35 cellular contexts compared by ENCODE assay signal in the genomic region with DNA sequence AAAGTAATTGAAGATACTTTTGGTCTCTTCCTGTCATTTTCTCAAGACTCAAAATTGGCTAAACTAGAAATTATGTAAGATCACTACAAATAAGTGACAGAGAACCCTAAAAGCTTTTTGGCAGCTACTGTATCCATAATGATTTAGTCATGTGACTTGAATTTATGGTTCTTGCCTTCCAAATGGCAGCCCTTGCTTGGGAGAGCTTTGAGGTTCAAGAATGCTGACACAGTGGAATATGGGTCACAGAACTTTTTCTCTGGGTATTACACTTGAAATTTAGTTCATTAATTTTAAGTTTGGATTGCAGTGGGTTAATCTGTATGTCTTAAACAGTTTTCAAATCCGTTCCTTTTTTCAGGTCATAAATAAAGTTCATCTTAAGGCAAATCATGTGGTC.
"Had no signal": no experiment of that assay in that cellular context is flagged by ENCODE, and none has a peak within 500 bp of the region (broad histone marks: within the 10 kb centered on the region; RNA-seq: fewer than 3 reads in every experiment).

No MANE protein-coding gene starts in this region.

- H3K4me3 ChIP-seq: MG63 had no signal

- H3K27me3 ChIP-seq: MG63 had no signal

- H3K36me3 ChIP-seq: MG63 had no signal

- DNase-seq: Kasumi-1, MG63, MM.1S, MV-4-11, NCI-H1048, NCI-H1092, NCI-H1092 treated with DMSO at 0.1 percent for 48 hours, NCI-H1105, NCI-H1105 treated with DMSO at 0.1 percent for 48 hours, NCI-H1417, NCI-H1417 treated with DMSO at 0.1 percent for 48 hours, NCI-H1436, NCI-H1436 treated with DMSO at 0.1 percent for 48 hours, NCI-H146, NCI-H1694, NCI-H1694 treated with DMSO at 0.1 percent for 48 hours, NCI-H187, NCI-H187 treated with DMSO at 0.1 percent for 48 hours, NCI-H1930, NCI-H2029, NCI-H2029 treated with DMSO at 0.1 percent for 48 hours, NCI-H2081, NCI-H2081 treated with DMSO at 0.1 percent for 48 hours, NCI-H2107, NCI-H2171, NCI-H2171 treated with DMSO at 0.1 percent for 48 hours, NCI-H2227 treated with DMSO at 0.1 percent for 48 hours, NCI-H226, NCI-H345, NCI-H446, NCI-H446 treated with DMSO at 0.1 percent for 48 hours, NCI-H510A, NCI-H510A treated with DMSO at 0.1 percent for 48 hours, NCI-H524, NCI-H524 treated with DMSO at 0.1 percent for 48 hours had no signal
